In genomic region chr3:129233538-129233937, GRCh38 we compare ENCODE assay signal across 8 cellular contexts. TPM values are rescaled to one million over a fixed set of nuclear protein-coding genes. Genes with fewer than 3 reads are reported as not detected.
DNase-seq lines count a peak whose midpoint lies in the region; ATAC-seq and FAIRE-seq lines count a peak whose summit lies in the region.

No MANE protein-coding gene starts in this region.

- peak overlapping the region in 1 of 8 donors; percentile 62 for H3K27ac Mint-ChIP-seq in CD8-positive, alpha-beta memory T cell

- H3K4me1 Mint-ChIP-seq in CD8-positive, alpha-beta memory T cell: peaks cover 3 to 5% (median 4%) of the 10 kb centered on the region in 3 donors

- no peaks in the 10 kb centered on the region for H3K9me3 ChIP-seq in right cardiac atrium (ENCODE audit: control insufficient read depth, low read length)
- no peaks in the 10 kb centered on the region for H3K9me3 ChIP-seq in CD8-positive, alpha-beta memory T cell (ENCODE audit: low read length)

- H3K27me3 ChIP-seq in right cardiac atrium (ENCODE audit: control insufficient read depth, insufficient read depth): no peaks in the 10 kb centered on the region
- H3K27me3 ChIP-seq in CD8-positive, alpha-beta memory T cell (ENCODE audit: insufficient read depth, low read length, poor library complexity, severe bottlenecking): no peaks in the 10 kb centered on the region

- DNase-seq in GM18507 (ENCODE audit: extremely low spot score, insufficient read length, low read depth) (peak; percentile 61), NAMALWA (ENCODE audit: low spot score) (peak; percentile 93), right cardiac atrium (no peak), A172 (ENCODE audit: low spot score) (no peak), SHP77 treated with DMSO at 0.1 percent for 48 hours (lab: John Stamatoyannopoulos, UW) (no peak), OCI-M2 (lab: John Stamatoyannopoulos, UW; ENCODE audit: unreplicated experiment) (no peak)
- DNase-seq in CD8-positive, alpha-beta memory T cell: no peak

- intact Hi-C loops in right cardiac atrium (cut with DNase I): no loop called here

- H3K4me1 ChIP-seq in right cardiac atrium (ENCODE audit: control insufficient read depth, insufficient read depth, low read length): peaks cover 6% of the 10 kb centered on the region
- peaks cover under 1% of the 10 kb centered on the region for H3K4me1 ChIP-seq in CD8-positive, alpha-beta memory T cell (ENCODE audit: insufficient read depth, low read length)

- no peak overlapping the region for H3K4me3 ChIP-seq in right cardiac atrium (ENCODE audit: low read length)
- H3K4me3 ChIP-seq in CD8-positive, alpha-beta memory T cell (ENCODE audit: low read length): no peak overlapping the region

- FAIRE-seq in GM18507 (lab: Jason Lieb, UNC): peak; percentile 85

- CTCF ChIA-PET in CD8-positive, alpha-beta memory T cell (lab: Charles Lee): no interaction called here

- H3K9me3 Mint-ChIP-seq in CD8-positive, alpha-beta memory T cell: no peaks in the 10 kb centered on the region

- no peaks in the 10 kb centered on the region for H3K36me3 ChIP-seq in CD8-positive, alpha-beta memory T cell (ENCODE audit: insufficient read depth, low read length)

- WGBS in right cardiac atrium: 65% methylated on average over 4 of the region's 4 CpGs

- no peaks in the 10 kb centered on the region for H3K27me3 Mint-ChIP-seq in CD8-positive, alpha-beta memory T cell

- H3K27ac ChIP-seq in right cardiac atrium (ENCODE audit: low read length): no peak overlapping the region
- H3K27ac ChIP-seq in CD8-positive, alpha-beta memory T cell (ENCODE audit: low read depth, low read length): no peak overlapping the region

- ATAC-seq in HG02571 (IDR thresholded peaks at IDR 0.05; ENCODE audit: unreplicated experiment) (peak; percentile 80), right cardiac atrium (peak; percentile 25 to 47)

- H3K4me3 Mint-ChIP-seq in CD8-positive, alpha-beta memory T cell: no peak overlapping the region

- POLR2A ChIA-PET in CD8-positive, alpha-beta memory T cell (lab: Charles Lee): interaction anchor here (0.6 kb wide), 1 partner anchor 534 kb away, joined by 3 read pairs; no protein-coding TSS in a partner anchor

- no peaks in the 10 kb centered on the region for H3K36me3 Mint-ChIP-seq in CD8-positive, alpha-beta memory T cell

RNA-seq across cellular contexts. Expression of gene COPG1, which starts 15.9 kb away (rescaled TPM):
- 100 to 1,000 TPM in 3 of 4 donors, 10 to 100 TPM in 1; 76.3 to 133 (median 108) TPM for total RNA-seq in right cardiac atrium
- polyA plus RNA-seq in right cardiac atrium: 83.2 TPM
- total RNA-seq in CD8-positive, alpha-beta memory T cell: 100 to 1,000 TPM; 134 to 136 TPM
- polyA plus RNA-seq in CD8-positive, alpha-beta memory T cell: 101 TPM
- total RNA-seq in A172 (2014; rRNA removed; shearing (Covaris generic)): 296 and 315 TPM in 2 replicates

RNA-seq across cellular contexts. Expression of gene HMCES, which starts 45.1 kb away (rescaled TPM):
- total RNA-seq in right cardiac atrium: 10 to 100 TPM; 38.0 to 53.2 (median 42.3) TPM
- 37.0 TPM for polyA plus RNA-seq in right cardiac atrium
- 10 to 100 TPM; 64.3 to 64.6 TPM for total RNA-seq in CD8-positive, alpha-beta memory T cell
- 97.9 TPM for polyA plus RNA-seq in CD8-positive, alpha-beta memory T cell
- total RNA-seq in A172 (2014; rRNA removed; shearing (Covaris generic)): 97.1 and 121 TPM in 2 replicates

RNA-seq across cellular contexts. Expression of gene CNBP, which starts 49.8 kb away (rescaled TPM):
- 100 to 1,000 TPM; 368 to 537 (median 429) TPM for total RNA-seq in right cardiac atrium
- polyA plus RNA-seq in right cardiac atrium: 453 TPM
- 100 to 1,000 TPM; 474 to 487 TPM for total RNA-seq in CD8-positive, alpha-beta memory T cell
- 931 TPM for polyA plus RNA-seq in CD8-positive, alpha-beta memory T cell
- total RNA-seq in A172 (2014; rRNA removed; shearing (Covaris generic)): 543 and 605 TPM in 2 replicates

Comparison
In these comparisons a context has a peak if more than half of its experiments do, and no peak if none do; other contexts are left out.
1. DNase-seq: peak in GM18507 (single experiment) and NAMALWA (single experiment); none in right cardiac atrium (0 of 3), CD8-positive, alpha-beta memory T cell (0 of 5), A172 (single experiment), SHP77 treated with DMSO at 0.1 percent for 48 hours (single experiment) and OCI-M2 (single experiment).